26 cellular contexts compared by ENCODE assay signal in genomic region chr17:52237151-52237550, GRCh38.
DNase-seq lines count a peak whose midpoint lies in the region; ATAC-seq, FAIRE-seq and TF ChIP-seq lines count a peak whose summit lies in the region.
"Had no signal": no experiment of that assay in that cellular context is flagged by ENCODE, and none has a peak within 500 bp of the region (broad histone marks: within the 10 kb centered on the region; RNA-seq: fewer than 3 reads in every experiment).

No MANE protein-coding gene starts in this region.

- no peaks in the 10 kb centered on the region for H3K79me2 ChIP-seq in GM23338 (replicated peaks; ENCODE audit: insufficient read depth)

- no peak overlapping the region for H3K4me3 Mint-ChIP-seq in GM23338
- H3K4me3 Mint-ChIP-seq in activated naive CD4-positive, alpha-beta T cell treated with anti-CD3 and anti-CD28 coated beads, Interleukin-2, amount 10 ng/mL, durations not matched to agents 7 days and 5 days = no peak overlapping the region
- H3K4me3 Mint-ChIP-seq: B cell; CD8-positive, alpha-beta T cell had no signal

- no peak overlapping the region for H3K4me2 ChIP-seq in GM23338

- 0 out of 2 replicates have a peak overlapping the region, but pooled peaks have one; percentile 69 for H3K27ac Mint-ChIP-seq in GM23338
- no peak overlapping the region for H3K27ac Mint-ChIP-seq in activated naive CD4-positive, alpha-beta T cell treated with anti-CD3 and anti-CD28 coated beads, Interleukin-2, amount 10 ng/mL, durations not matched to agents 7 days and 5 days
- H3K27ac Mint-ChIP-seq: B cell; CD8-positive, alpha-beta T cell had no signal

- no peaks in the 10 kb centered on the region for H3K36me3 Mint-ChIP-seq in GM23338 (ENCODE audit: low read depth)
- H3K36me3 Mint-ChIP-seq in activated naive CD4-positive, alpha-beta T cell treated with anti-CD3 and anti-CD28 coated beads, Interleukin-2, amount 10 ng/mL, durations not matched to agents 7 days and 5 days = no peaks in the 10 kb centered on the region
- H3K36me3 Mint-ChIP-seq: CD8-positive, alpha-beta T cell had no signal

- no peak overlapping the region for H3K27ac ChIP-seq in GM23338 (ENCODE audit: low read depth)
- H3K27ac ChIP-seq: 22Rv1, C4-2B, RWPE1 had no signal

- DNase-seq in DMS 273 (lab: John Stamatoyannopoulos, UW; ENCODE audit: unreplicated experiment) (peak; percentile 19), DMS 273 treated with DMSO at 0.1 percent for 48 hours (lab: John Stamatoyannopoulos, UW) (no peak), GM23338 (ENCODE audit: low spot score) (no peak), bronchial epithelial cell (ENCODE audit: low read depth) (peak; percentile 26), left lobe of liver (ENCODE audit: low spot score) (no peak)
- no peak for DNase-seq in activated naive CD4-positive, alpha-beta T cell treated with anti-CD3 and anti-CD28 coated beads, Interleukin-2, amount 10 ng/mL, durations not matched to agents 7 days and 5 days
- DNase-seq: CD8-positive, alpha-beta T cell; DMS153; DND-41; Kasumi-1; NCI-H1048; NCI-H1417; NCI-H1694; NCI-H2029 treated with DMSO at 0.1 percent for 48 hours; NCI-H748 treated with DMSO at 0.1 percent for 48 hours; SHP77 had no signal

- H3K36me3 ChIP-seq in GM23338 (ENCODE audit: insufficient read depth) = no peaks in the 10 kb centered on the region
- no peaks in the 10 kb centered on the region for H3K36me3 ChIP-seq in bronchial epithelial cell (ENCODE audit: control insufficient read depth, insufficient read depth, low read length)

- ATAC-seq in GM23338 = no peak
- peak; percentile 47 for ATAC-seq in left lobe of liver
- no peak for ATAC-seq in HG02840 (IDR thresholded peaks at IDR 0.05; ENCODE audit: low FRiP score, unreplicated experiment)
- ATAC-seq: CD8-positive, alpha-beta T cell; K562; Panc1 had no signal

- no peaks in the 10 kb centered on the region for H4K20me1 ChIP-seq in GM23338 (replicated peaks; ENCODE audit: insufficient read depth)

- CTCF ChIA-PET in activated naive CD4-positive, alpha-beta T cell treated with anti-CD3 and anti-CD28 coated beads, Interleukin-2, amount 10 ng/mL, durations not matched to agents 7 days and 5 days (lab: Charles Lee) = no interaction called here

- H2AFZ ChIP-seq in GM23338 = no peak overlapping the region

- peaks cover 9% of the 10 kb centered on the region for H3K4me1 Mint-ChIP-seq in GM23338
- H3K4me1 Mint-ChIP-seq in activated naive CD4-positive, alpha-beta T cell treated with anti-CD3 and anti-CD28 coated beads, Interleukin-2, amount 10 ng/mL, durations not matched to agents 7 days and 5 days = no peaks in the 10 kb centered on the region
- H3K4me1 Mint-ChIP-seq: B cell had no signal

- H3F3A ChIP-seq in GM23338 (replicated peaks; ENCODE audit: low read depth) = no peaks in the 10 kb centered on the region

- no peak for TF ChIP-seq CTCF in GM23338 (conservative IDR thresholded peaks at IDR 0.05; ENCODE audit: low read depth in 2 of 2)
- TF ChIP-seq CTCF in bronchial epithelial cell (IDR thresholded peaks at IDR 0.05; ENCODE audit: insufficient read depth, low read length, severe bottlenecking) = no peak

- H3K4me1 ChIP-seq in GM23338 (ENCODE audit: insufficient read depth) = no peaks in the 10 kb centered on the region; the same call in 1 of the 2 replicates

- peaks cover 3% of the 10 kb centered on the region for H3K27me3 Mint-ChIP-seq in GM23338 (ENCODE audit: insufficient read depth, low read depth, poor library complexity)
- no peaks in the 10 kb centered on the region for H3K27me3 Mint-ChIP-seq in activated naive CD4-positive, alpha-beta T cell treated with anti-CD3 and anti-CD28 coated beads, Interleukin-2, amount 10 ng/mL, durations not matched to agents 7 days and 5 days
- H3K27me3 Mint-ChIP-seq: B cell had no signal

- H3K4me3 ChIP-seq in GM23338 (no peak overlapping the region), bronchial epithelial cell (ENCODE audit: low read depth, low read length) (no peak overlapping the region)
- H3K4me3 ChIP-seq: K562 had no signal

- no peak for FAIRE-seq in bronchial epithelial cell (lab: Jason Lieb, UNC)
- FAIRE-seq: GM12892, GM19239, H54, K562 had no signal

- peaks cover 8% of the 10 kb centered on the region; the same call in 1 of the 3 replicates for H3K9me3 Mint-ChIP-seq in GM23338
- H3K9me3 Mint-ChIP-seq in activated naive CD4-positive, alpha-beta T cell treated with anti-CD3 and anti-CD28 coated beads, Interleukin-2, amount 10 ng/mL, durations not matched to agents 7 days and 5 days = no peaks in the 10 kb centered on the region
- H3K9me3 Mint-ChIP-seq: CD8-positive, alpha-beta T cell had no signal

- no peaks in the 10 kb centered on the region for H3K27me3 ChIP-seq in GM23338 (ENCODE audit: insufficient read depth)
- H3K27me3 ChIP-seq in bronchial epithelial cell (ENCODE audit: control insufficient read depth, insufficient read depth, low read length) = no peaks in the 10 kb centered on the region

- H3K9me2 ChIP-seq in GM23338 (ENCODE audit: insufficient read depth) = no peaks in the 10 kb centered on the region

TF ChIP-seq in GM23338, 12 proteins besides CTCF, POLR2A, EP300 and RAD21 (continues in another document):
- no peak for TF ChIP-seq CREB1 (CRISPR knock-in tag; IDR thresholded peaks at IDR 0.05; ENCODE audit: low read depth)
- no peak for TF ChIP-seq NANOG (IDR thresholded peaks at IDR 0.05; ENCODE audit: borderline replicate concordance)
- TF ChIP-seq EZH2 (IDR thresholded peaks at IDR 0.05; ENCODE audit: low read depth, unreplicated experiment) = no peak
- TF ChIP-seq ZNF331 (CRISPR knock-in tag; IDR thresholded peaks at IDR 0.05; ENCODE audit: low read depth) = no peak
- no peak for TF ChIP-seq EZH2phosphoT487 (IDR thresholded peaks at IDR 0.05; ENCODE audit: unreplicated experiment)
- no peak for TF ChIP-seq STAT1 (IDR thresholded peaks at IDR 0.05; ENCODE audit: unreplicated experiment)
- no peak for TF ChIP-seq ZNF114 (CRISPR knock-in tag; IDR thresholded peaks at IDR 0.05)
- TF ChIP-seq POLR2AphosphoS5 (IDR thresholded peaks at IDR 0.05; ENCODE audit: low read depth) = no peak
- TF ChIP-seq JUNB (IDR thresholded peaks at IDR 0.05; ENCODE audit: unreplicated experiment) = no peak
- TF ChIP-seq ETS1 (IDR thresholded peaks at IDR 0.05) = no peak

Comparison
In these comparisons a context has a peak if more than half of its experiments do, and no peak if none do; other contexts are left out.
1. DNase-seq: peak in DMS 273 (single experiment) and bronchial epithelial cell (single experiment); none in DMS 273 treated with DMSO at 0.1 percent for 48 hours (single experiment), GM23338 (single experiment), left lobe of liver (single experiment) and activated naive CD4-positive, alpha-beta T cell treated with anti-CD3 and anti-CD28 coated beads, Interleukin-2, amount 10 ng/mL, durations not matched to agents 7 days and 5 days (single experiment).